21 cellular contexts compared by ENCODE assay signal in the genomic region with DNA sequence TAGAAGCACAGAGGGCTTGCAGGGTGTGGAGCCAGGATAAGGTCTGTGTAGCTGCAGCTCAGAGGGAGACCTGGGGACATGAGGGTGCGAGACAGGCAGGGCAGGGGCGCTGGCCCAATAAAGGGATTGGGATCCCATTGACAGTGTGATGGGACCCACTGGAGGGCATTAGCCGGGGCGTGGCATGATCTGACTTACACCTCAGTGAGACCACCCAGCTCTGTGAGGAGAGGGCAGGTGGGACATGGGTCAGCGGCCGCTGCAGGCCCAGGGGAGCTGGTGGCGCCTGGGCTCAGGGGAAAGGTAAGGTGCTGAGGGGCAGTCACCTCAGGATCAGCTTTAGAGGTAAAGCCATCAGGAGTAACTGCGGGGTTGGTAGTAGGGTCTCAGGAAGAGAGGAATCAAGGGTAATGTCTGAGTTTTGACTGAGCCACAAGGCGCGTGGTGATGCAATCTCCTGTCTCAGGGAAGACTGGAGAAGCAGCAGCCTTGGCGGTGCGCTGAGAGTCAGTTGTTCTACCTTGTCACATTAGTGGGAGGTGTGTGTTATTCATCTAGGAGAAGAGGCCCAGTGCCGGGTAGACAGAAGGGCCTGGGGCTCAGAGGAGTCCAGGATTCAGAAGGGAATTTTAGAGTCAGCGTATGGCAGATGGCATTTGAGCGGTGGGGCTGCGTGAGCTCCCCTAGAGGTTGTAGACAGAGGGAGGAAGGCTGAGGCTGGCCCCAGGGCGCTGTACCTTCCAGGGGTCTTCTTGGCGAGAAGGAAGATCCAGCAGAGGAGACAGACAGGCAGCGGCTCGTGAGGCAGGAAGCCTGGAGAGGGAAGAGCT. TPM values are rescaled to one million over a fixed set of nuclear protein-coding genes. Genes with fewer than 3 reads are reported as not detected.
"Had no signal": no experiment of that assay in that cellular context is flagged by ENCODE, and none has a peak within 500 bp of the region (broad histone marks: within the 10 kb centered on the region; RNA-seq: fewer than 3 reads in every experiment).

No MANE protein-coding gene starts in this region.

- H2AFZ ChIP-seq: parathyroid adenoma had no signal

- H3K36me3 ChIP-seq: brain microvascular endothelial cell, gastroesophageal sphincter, lower lobe of right lung, neutrophil, thyroid gland had no signal

- DNase-seq: activated B cell treated with CpG ODN at 0.5 μM for 24 hours; activated CD4-positive, alpha-beta T cell treated with anti-CD3 and anti-CD28 coated beads, Interleukin-2, amount 10 ng/mL, durations not matched to agents 24 days and 14 days; activated CD8-positive, alpha-beta T cell treated with anti-CD3 and anti-CD28 coated beads, Interleukin-2, amount 10 ng/mL, durations not matched to agents 7 days and 5 days; activated naive CD4-positive, alpha-beta T cell treated with anti-CD3 and anti-CD28 coated beads for 36 hours; activated T-cell treated with anti-CD3 and anti-CD28 coated beads, Interleukin-2, amount 50 U/mL, for 24 hours; brain microvascular endothelial cell; cortex of kidney; lower lobe of right lung; natural killer cell; stimulated activated naive CD4-positive, alpha-beta T cell; T-helper 2 cell; thyroid gland had no signal

- FAIRE-seq: TTC549, urothelium cell line had no signal

- H3K4me1 ChIP-seq: lower lobe of right lung, parathyroid adenoma had no signal

- H3K9me3 ChIP-seq: gastroesophageal sphincter, lower lobe of right lung, neutrophil, thyroid gland had no signal

- H3K4me3 ChIP-seq: gastroesophageal sphincter, lower lobe of right lung, thyroid gland had no signal

- H3K27me3 ChIP-seq: brain microvascular endothelial cell, thyroid gland had no signal

- H3K79me2 ChIP-seq: parathyroid adenoma had no signal

- ATAC-seq: activated CD8-positive, alpha-beta T cell treated with anti-CD3 and anti-CD28 coated beads, Interleukin-2, amount 10 ng/mL, durations not matched to agents 7 days and 5 days; esophagus mucosa; gastroesophageal sphincter; left colon; lower lobe of right lung; natural killer cell had no signal

- H3K27ac ChIP-seq: brain microvascular endothelial cell, gastroesophageal sphincter, lower lobe of right lung, neutrophil, parathyroid adenoma, thyroid gland had no signal

- H3K9ac ChIP-seq: parathyroid adenoma had no signal

RNA-seq across cellular contexts. Expression of a gene that starts 30.8 kb away (rescaled TPM):
- total RNA-seq: activated B cell treated with CpG ODN at 0.5 μM for 24 hours; activated CD4-positive, alpha-beta T cell treated with anti-CD3 and anti-CD28 coated beads, Interleukin-2, amount 10 ng/mL, durations not matched to agents 24 days and 14 days; activated CD8-positive, alpha-beta T cell treated with anti-CD3 and anti-CD28 coated beads, Interleukin-2, amount 10 ng/mL, durations not matched to agents 7 days and 5 days; activated T-helper 2 cell treated with anti-CD3 and anti-CD28 coated beads, Interferon-gamma antibody, Interleukin-2, Interleukin-4, amounts not matched to agents 10 μg/mL and 5 μg/mL and 100 μg/mL, durations not matched to agents 14 hours and 24 hours and 36 hours; natural killer cell had no signal
- polyA plus RNA-seq: aorta had no signal
